8 cellular contexts compared by ENCODE assay signal in the genomic region with DNA sequence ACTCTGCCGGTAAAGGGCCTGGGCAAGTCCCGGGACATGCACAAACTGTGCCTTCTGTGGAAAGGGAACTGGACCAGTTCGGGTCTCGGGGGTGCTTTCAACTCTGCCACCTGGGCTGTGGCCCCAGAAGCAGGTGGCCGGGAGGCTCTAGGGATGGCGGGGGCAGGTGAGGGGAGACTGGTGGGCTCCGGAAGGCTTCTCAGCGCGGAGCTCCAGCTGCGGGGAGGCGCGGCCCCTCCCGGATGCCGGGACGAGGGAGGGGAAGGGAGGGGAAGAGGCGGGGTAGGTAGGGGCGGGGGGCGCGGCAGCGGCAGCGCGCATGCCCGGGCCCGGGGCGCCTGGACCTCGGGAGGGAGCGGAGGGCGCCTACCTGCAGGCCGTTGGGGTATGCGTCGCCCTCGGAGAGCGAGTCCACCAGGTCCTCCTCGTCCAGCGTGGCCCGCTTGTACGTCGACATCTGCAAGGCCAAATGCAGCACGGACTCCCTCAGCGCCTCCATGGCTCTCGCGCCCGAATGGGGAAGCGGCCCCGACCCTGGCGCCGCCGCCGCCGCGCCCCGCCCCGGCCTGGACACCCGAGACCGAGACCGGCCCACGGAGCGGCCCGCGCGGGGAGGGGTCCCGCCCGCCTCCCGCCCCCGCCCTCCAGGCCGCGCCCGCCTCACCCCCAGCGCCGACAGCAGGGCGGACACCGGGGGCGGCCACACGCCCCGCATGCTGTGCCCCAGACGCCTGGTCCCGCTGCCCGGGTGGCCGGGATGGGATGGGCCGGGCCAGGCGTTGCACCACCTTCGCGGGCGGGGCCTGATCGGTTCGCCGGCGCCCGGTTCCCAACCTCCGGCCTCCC. TPM values are rescaled to one million over a fixed set of nuclear protein-coding genes. Genes with fewer than 3 reads are reported as not detected.
DNase-seq lines count a peak whose midpoint lies in the region; ATAC-seq and TF ChIP-seq lines count a peak whose summit lies in the region.

Gene ECE1, minus strand, starts transcription at position 764 of the 846 bp plus-strand sequence. Its CDS starts 49 bp downstream, at position 715.

- CTCF ChIA-PET in activated naive CD4-positive, alpha-beta T cell treated with anti-CD3 and anti-CD28 coated beads, Interleukin-2, amount 10 ng/mL, durations not matched to agents 7 days and 5 days (lab: Charles Lee) = interaction anchor here (1.1 to 6.7 kb wide), 3 partner anchors 19 to 55 kb away, joined by 3 to 50 read pairs (median 16); no protein-coding TSS in a partner anchor

- peaks cover 62% of the 10 kb centered on the region for H3K4me1 Mint-ChIP-seq in activated naive CD4-positive, alpha-beta T cell treated with anti-CD3 and anti-CD28 coated beads, Interleukin-2, amount 10 ng/mL, durations not matched to agents 7 days and 5 days

- H3K27me3 Mint-ChIP-seq in activated naive CD4-positive, alpha-beta T cell treated with anti-CD3 and anti-CD28 coated beads, Interleukin-2, amount 10 ng/mL, durations not matched to agents 7 days and 5 days = no peaks in the 10 kb centered on the region

- no peaks in the 10 kb centered on the region for H3K9me3 Mint-ChIP-seq in activated naive CD4-positive, alpha-beta T cell treated with anti-CD3 and anti-CD28 coated beads, Interleukin-2, amount 10 ng/mL, durations not matched to agents 7 days and 5 days

- peak within 1 kb of the TSS; percentile 93 for H3K4me3 Mint-ChIP-seq in activated naive CD4-positive, alpha-beta T cell treated with anti-CD3 and anti-CD28 coated beads, Interleukin-2, amount 10 ng/mL, durations not matched to agents 7 days and 5 days

- peak; percentile 45 for TF ChIP-seq POLR2A in GM18505 (IDR thresholded peaks at IDR 0.05; ENCODE audit: borderline replicate concordance, extremely low read depth, insufficient read depth, insufficient read length)

- ATAC-seq in GM18505 (IDR thresholded peaks at IDR 0.05; ENCODE audit: unreplicated experiment) = no peak
- ATAC-seq in Right ventricle myocardium superior (ENCODE audit: poor library complexity) = peak; percentile 60
- ATAC-seq in HG02973 (IDR thresholded peaks at IDR 0.05; ENCODE audit: unreplicated experiment) = no peak

- H3K27ac Mint-ChIP-seq in activated naive CD4-positive, alpha-beta T cell treated with anti-CD3 and anti-CD28 coated beads, Interleukin-2, amount 10 ng/mL, durations not matched to agents 7 days and 5 days = peak within 1 kb of the TSS; percentile 93

- peak; percentile 78 for DNase-seq in activated naive CD4-positive, alpha-beta T cell treated with anti-CD3 and anti-CD28 coated beads, Interleukin-2, amount 10 ng/mL, durations not matched to agents 7 days and 5 days
- DNase-seq in Right ventricle myocardium superior (peak; percentile 77), posterior vena cava (ENCODE audit: low spot score) (no peak), NCI-H2029 treated with DMSO at 0.1 percent for 48 hours (lab: John Stamatoyannopoulos, UW) (no peak), NCI-H510A treated with DMSO at 0.1 percent for 48 hours (lab: John Stamatoyannopoulos, UW) (no peak)

- intact Hi-C loops in Right ventricle myocardium superior (cut with DNase I) = no loop called here
- intact Hi-C loops in posterior vena cava (cut with DNase I) = no loop called here

- H3K36me3 Mint-ChIP-seq in activated naive CD4-positive, alpha-beta T cell treated with anti-CD3 and anti-CD28 coated beads, Interleukin-2, amount 10 ng/mL, durations not matched to agents 7 days and 5 days = peaks cover 19% of the 10 kb centered on the region

TF ChIP-seq in PFSK-1, 5 proteins besides CTCF, POLR2A, EP300 and RAD21:
- TF ChIP-seq, protein P1, sequence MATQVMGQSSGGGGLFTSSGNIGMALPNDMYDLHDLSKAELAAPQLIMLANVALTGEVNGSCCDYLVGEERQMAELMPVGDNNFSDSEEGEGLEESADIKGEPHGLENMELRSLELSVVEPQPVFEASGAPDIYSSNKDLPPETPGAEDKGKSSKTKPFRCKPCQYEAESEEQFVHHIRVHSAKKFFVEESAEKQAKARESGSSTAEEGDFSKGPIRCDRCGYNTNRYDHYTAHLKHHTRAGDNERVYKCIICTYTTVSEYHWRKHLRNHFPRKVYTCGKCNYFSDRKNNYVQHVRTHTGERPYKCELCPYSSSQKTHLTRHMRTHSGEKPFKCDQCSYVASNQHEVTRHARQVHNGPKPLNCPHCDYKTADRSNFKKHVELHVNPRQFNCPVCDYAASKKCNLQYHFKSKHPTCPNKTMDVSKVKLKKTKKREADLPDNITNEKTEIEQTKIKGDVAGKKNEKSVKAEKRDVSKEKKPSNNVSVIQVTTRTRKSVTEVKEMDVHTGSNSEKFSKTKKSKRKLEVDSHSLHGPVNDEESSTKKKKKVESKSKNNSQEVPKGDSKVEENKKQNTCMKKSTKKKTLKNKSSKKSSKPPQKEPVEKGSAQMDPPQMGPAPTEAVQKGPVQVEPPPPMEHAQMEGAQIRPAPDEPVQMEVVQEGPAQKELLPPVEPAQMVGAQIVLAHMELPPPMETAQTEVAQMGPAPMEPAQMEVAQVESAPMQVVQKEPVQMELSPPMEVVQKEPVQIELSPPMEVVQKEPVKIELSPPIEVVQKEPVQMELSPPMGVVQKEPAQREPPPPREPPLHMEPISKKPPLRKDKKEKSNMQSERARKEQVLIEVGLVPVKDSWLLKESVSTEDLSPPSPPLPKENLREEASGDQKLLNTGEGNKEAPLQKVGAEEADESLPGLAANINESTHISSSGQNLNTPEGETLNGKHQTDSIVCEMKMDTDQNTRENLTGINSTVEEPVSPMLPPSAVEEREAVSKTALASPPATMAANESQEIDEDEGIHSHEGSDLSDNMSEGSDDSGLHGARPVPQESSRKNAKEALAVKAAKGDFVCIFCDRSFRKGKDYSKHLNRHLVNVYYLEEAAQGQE (IDR thresholded peaks at IDR 0.05; ENCODE audit: insufficient read depth in 1 of 2, low read depth in 2 of 2, low read length in 2 of 2) = no peak
- TF ChIP-seq POLR2AphosphoS5 (IDR thresholded peaks at IDR 0.05; ENCODE audit: low read depth, low read length) (peak; percentile 54; the same call in 1 of the 2 replicates), FOXP2 (optimal IDR thresholded peaks at IDR 0.05; ENCODE audit: borderline replicate concordance, extremely low read depth, extremely low read length, insufficient read depth) (no peak), TAF1 (IDR thresholded peaks at IDR 0.05; ENCODE audit: borderline replicate concordance, insufficient read depth, low read length) (no peak), SIN3A (IDR thresholded peaks at IDR 0.05; ENCODE audit: borderline replicate concordance, insufficient read depth, low read length) (no peak)

RNA-seq across cellular contexts. Expression of gene ECE1, which starts in this region (rescaled TPM):
- 151 TPM for polyA plus RNA-seq in PFSK-1 (2012; ENCODE audit: insufficient read length, low read depth)
- total RNA-seq in Right ventricle myocardium superior = 45.3 TPM
- 100 to 1,000 TPM; 108 to 120 TPM for total RNA-seq in posterior vena cava

Comparison
In these comparisons a context has a peak if more than half of its experiments do, and no peak if none do; other contexts are left out.
1. DNase-seq: peak in activated naive CD4-positive, alpha-beta T cell treated with anti-CD3 and anti-CD28 coated beads, Interleukin-2, amount 10 ng/mL, durations not matched to agents 7 days and 5 days (single experiment) and Right ventricle myocardium superior (single experiment); none in posterior vena cava (single experiment), NCI-H2029 treated with DMSO at 0.1 percent for 48 hours (single experiment) and NCI-H510A treated with DMSO at 0.1 percent for 48 hours (single experiment).